In genomic region chr3:171302009-171302408, GRCh38 we compare ENCODE assay signal across 28 cellular contexts.
"Had no signal": no experiment of that assay in that cellular context is flagged by ENCODE, and none has a peak within 500 bp of the region (broad histone marks: within the 10 kb centered on the region; RNA-seq: fewer than 3 reads in every experiment).

No MANE protein-coding gene starts in this region.

- H3K4me3 ChIP-seq: esophagus muscularis mucosa, heart right ventricle, lung, prostate gland, sigmoid colon, testis, tibial artery had no signal

- H3K36me3 ChIP-seq: esophagus muscularis mucosa, heart right ventricle, prostate gland, sigmoid colon, tibial artery had no signal

- DNase-seq: caudate nucleus; cerebellar nuclear complex; effector CD8-positive, alpha-beta T cell; endodermal cell; foreskin melanocyte; glutamatergic neuron; heart right ventricle; hippocampal formation; left colon; naive B cell; nucleus accumbens; right cardiac atrium; sigmoid colon; small intestine; stimulated activated CD4-positive, alpha-beta T cell treated with anti-CD3 and anti-CD28 coated beads, Interleukin-15, amount 100 ng/mL, for 24 hours; stimulated activated CD4-positive, alpha-beta T cell treated with anti-CD3 and anti-CD28 coated beads, Interleukin-2, amount 100 ng/mL, for 48 hours; stimulated activated naive CD8-positive, alpha-beta T cell treated with anti-CD3 and anti-CD28 coated beads, Interleukin-15, Interleukin-2, amounts not matched to agents 100 U/mL and 50 U/mL, for 24 hours; substantia nigra; testis; tibial artery had no signal

- H3K27ac ChIP-seq: epithelial cell of prostate, prostate gland, sigmoid colon, testis, tibial artery had no signal

- FAIRE-seq: colon, islet of Langerhans, small intestine had no signal

- H3K27me3 ChIP-seq: esophagus muscularis mucosa, heart right ventricle, sigmoid colon, testis, tibial artery had no signal

- H3K4me1 ChIP-seq: prostate gland, testis had no signal

- H3K9me3 ChIP-seq: esophagus muscularis mucosa, heart right ventricle, prostate gland, sigmoid colon, testis, tibial artery had no signal

- ATAC-seq: left colon; natural killer cell treated with Interleukin-12 subunit alpha and Interleukin-12 subunit beta and Interleukin-15 and Interleukin-18, amount 100 ng/mL, for 72 hours; stimulated activated effector memory CD8-positive, alpha-beta T cell treated with anti-CD3 and anti-CD28 coated beads, Interleukin-12 subunit alpha, Interleukin-12 subunit beta, amount 100 ng/mL, for 72 hours; stimulated activated naive CD8-positive, alpha-beta T cell treated with anti-CD3 and anti-CD28 coated beads, Interleukin-15, Interleukin-2, amounts not matched to agents 100 U/mL and 50 U/mL, for 24 hours had no signal
